ENCODE assay signal across 8 cellular contexts in genomic region chr1:43974443-43975248, GRCh38. TPM values are rescaled to one million over a fixed set of nuclear protein-coding genes. Genes with fewer than 3 reads are reported as not detected.
DNase-seq lines count a peak whose midpoint lies in the region; ATAC-seq, FAIRE-seq and TF ChIP-seq lines count a peak whose summit lies in the region.

Gene ATP6V0B, plus strand, starts transcription at chr1:43974960. Its CDS starts 81 bp downstream, at chr1:43975041.

- dilution Hi-C loops in mammary epithelial cell (cut with HindIII; ENCODE audit: low sequenced_read_pairs), result loop anchor here (10.0 kb wide), 4 partner anchors 70 to 690 kb away; partner anchors contain the start of gene C1orf210

- CTCF ChIA-PET in mammary epithelial cell (lab: Charles Lee; ENCODE audit: low non-redundant PET), result interaction anchor here (0.6 to 0.7 kb wide), 2 partner anchors 211 to 238 kb away, joined by 4 to 8 read pairs; partner anchors contain the start of gene DMAP1

- TF ChIP-seq CTCF in WI38 (IDR thresholded peaks at IDR 0.05; ENCODE audit: low read depth, low read length) (no peak), mammary epithelial cell (conservative IDR thresholded peaks at IDR 0.05 in 1 of 2, IDR thresholded peaks at IDR 0.05 in 1 of 2; ENCODE audit: extremely low read depth in 1 of 2, insufficient read depth in 1 of 2, low read depth in 1 of 2, low read length in 2 of 2) (no peak)

- H3K4me1 ChIP-seq in mammary epithelial cell (ENCODE audit: insufficient read depth, low read length), result peaks cover 39% of the 10 kb centered on the region
- peaks cover 21% of the 10 kb centered on the region in 2 donors for H3K4me1 ChIP-seq in small intestine (ENCODE audit: control insufficient read depth in 2 of 2, insufficient read depth in 1 of 2, low read depth in 1 of 2, low read length in 1 of 2)

- H3K9me3 ChIP-seq in mammary epithelial cell (replicated peaks; ENCODE audit: insufficient read depth, low read length), result no peaks in the 10 kb centered on the region
- no peaks in the 10 kb centered on the region for H3K9me3 ChIP-seq in small intestine (ENCODE audit: control insufficient read depth, low read depth)

- H2AFZ ChIP-seq in mammary epithelial cell (ENCODE audit: low read depth, low read length), result peak within 1 kb of the TSS; percentile 86

- H3K4me2 ChIP-seq in mammary epithelial cell (ENCODE audit: insufficient read depth, low read depth, low read length), result peak within 1 kb of the TSS; percentile 100

- no peaks in the 10 kb centered on the region for H4K20me1 ChIP-seq in mammary epithelial cell (ENCODE audit: insufficient read depth, low read length)

- intact Hi-C loops in mammary epithelial cell (cut with micrococcal nuclease), result no loop called here

- H3K79me2 ChIP-seq in mammary epithelial cell (ENCODE audit: insufficient read depth, low read length), result peaks cover 65% of the 10 kb centered on the region

- WGBS in mammary epithelial cell (ENCODE audit: low coverage, missing lambda C conversion rate), result 2% methylated on average over 22 of the region's 93 CpGs
- WGBS in small intestine, 3 donors, result 0% methylated on average over 83 to 93 of the region's 93 CpGs

- BruUV-seq in mammary epithelial cell (replicated peaks; lab: Mats Ljungman, UMichigan), result TSS peak; percentile 17

- H3K27me3 ChIP-seq in mammary epithelial cell (ENCODE audit: insufficient read depth, low read length) (no peaks in the 10 kb centered on the region), small intestine (ENCODE audit: control insufficient read depth in 2 of 2, insufficient read depth in 2 of 2, low read length in 2 of 2) (no peaks in the 10 kb centered on the region)

- in situ Hi-C loops in mammary epithelial cell (cut with MboI; ENCODE audit: low sequenced_read_pairs in 2 of 2), result no loop called here

- H3K4me3 ChIP-seq in WI38 (ENCODE audit: low read depth, low read length), result peak within 1 kb of the TSS; percentile 92
- peak within 1 kb of the TSS; percentile 86 to 94 (median 89) for H3K4me3 ChIP-seq in mammary epithelial cell (replicated peaks in 1 of 3; ENCODE audit: insufficient read depth in 1 of 3, low read depth in 2 of 3, low read length in 3 of 3)
- peak within 1 kb of the TSS; percentile 90 for H3K4me3 ChIP-seq in small intestine (ENCODE audit: low read depth in 1 of 2, low read length in 2 of 2)

- ATAC-seq in GM18909 (IDR thresholded peaks at IDR 0.05; ENCODE audit: poor library complexity, unreplicated experiment) (peak; percentile 64), HG03159 (IDR thresholded peaks at IDR 0.05; ENCODE audit: unreplicated experiment) (peak; percentile 65)

- peak within 1 kb of the TSS; percentile 77 for H3K9ac ChIP-seq in mammary epithelial cell (ENCODE audit: insufficient read depth, low read length)

- no peak for FAIRE-seq in small intestine (lab: Jason Lieb, UNC)

- H3K36me3 ChIP-seq in mammary epithelial cell (ENCODE audit: insufficient read depth, low read length) (peaks cover 15% of the 10 kb centered on the region), small intestine (ENCODE audit: control insufficient read depth in 2 of 2, insufficient read depth in 2 of 2, low read length in 2 of 2) (peaks cover 0 to 3% of the 10 kb centered on the region in 2 donors)

- DNase-seq in AG08395 (ENCODE audit: low spot score), result peak; percentile 97
- DNase-seq in NCI-H2227 treated with DMSO at 0.1 percent for 48 hours (lab: John Stamatoyannopoulos, UW), result peak; percentile 93
- DNase-seq in mammary epithelial cell, result peak; percentile 93
- peak; percentile 97 for DNase-seq in iPS-NIHi11 (ENCODE audit: low spot score)
- DNase-seq in small intestine, result peak; percentile 95

- peak within 1 kb of the TSS; percentile 64 for H3K27ac ChIP-seq in mammary epithelial cell (ENCODE audit: insufficient read depth, low read depth, low read length)
- H3K27ac ChIP-seq in small intestine (ENCODE audit: low read depth in 1 of 2, low read length in 1 of 2), result peak within 1 kb of the TSS; percentile 90 to 93

RNA-seq across cellular contexts. Expression of gene ATP6V0B, which starts in this region (rescaled TPM):
- 100 to 1,000 TPM in 1 of 2 donors, 10 to 100 TPM in 1; 84.4 to 127 TPM for total RNA-seq in mammary epithelial cell
- polyA plus RNA-seq in mammary epithelial cell, result 199 TPM
- polyA minus RNA-seq in mammary epithelial cell, result 104 TPM
- 100 to 1,000 TPM; 104 to 245 (median 201) TPM for polyA plus RNA-seq in small intestine

Comparison
In these comparisons a context has a peak if more than half of its experiments do, and no peak if none do; other contexts are left out.
1. Peak in every context shown above with its lines: DNase-seq, ATAC-seq, H3K4me3 ChIP-seq and H3K27ac ChIP-seq.